2 cellular contexts compared by ENCODE assay signal in genomic region chr14:67734675-67735074, GRCh38.
TF ChIP-seq lines count a peak whose summit lies in the region.

No MANE protein-coding gene starts in this region.

TF ChIP-seq in SK-N-SH treated with all-trans-retinoic acid at 6 μM for 48 hours, 23 proteins besides CTCF, POLR2A, EP300 and RAD21:
- TF ChIP-seq SNAI2 (CRISPR knock-in tag; IDR thresholded peaks at IDR 0.05), result no peak
- TF ChIP-seq ZFP30 (CRISPR knock-in tag; IDR thresholded peaks at IDR 0.05), result no peak
- no peak for TF ChIP-seq BACH2 (CRISPR knock-in tag; IDR thresholded peaks at IDR 0.05; ENCODE audit: borderline replicate concordance)
- TF ChIP-seq ZC3H10 (CRISPR knock-in tag; IDR thresholded peaks at IDR 0.05), result no peak
- TF ChIP-seq PPARA (CRISPR knock-in tag; IDR thresholded peaks at IDR 0.05; ENCODE audit: borderline replicate concordance), result no peak
- TF ChIP-seq RARB (CRISPR knock-in tag; IDR thresholded peaks at IDR 0.05), result no peak
- TF ChIP-seq ZFP3 (CRISPR knock-in tag; IDR thresholded peaks at IDR 0.05), result no peak
- no peak for TF ChIP-seq CREB5 (CRISPR knock-in tag; IDR thresholded peaks at IDR 0.05; ENCODE audit: low read depth)
- no peak for TF ChIP-seq CSDC2 (CRISPR knock-in tag; IDR thresholded peaks at IDR 0.05)
- no peak for TF ChIP-seq TOX (CRISPR knock-in tag; IDR thresholded peaks at IDR 0.05; ENCODE audit: borderline replicate concordance)
- no peak for TF ChIP-seq ESRRG (CRISPR knock-in tag; IDR thresholded peaks at IDR 0.05)
- no peak for TF ChIP-seq TCF4 (CRISPR knock-in tag; IDR thresholded peaks at IDR 0.05; ENCODE audit: borderline replicate concordance)
- no peak for TF ChIP-seq POU6F1 (CRISPR knock-in tag; IDR thresholded peaks at IDR 0.05; ENCODE audit: borderline replicate concordance, low read depth)
- no peak for TF ChIP-seq ZNF8 (CRISPR knock-in tag; IDR thresholded peaks at IDR 0.05)
- TF ChIP-seq CSRNP3 (CRISPR knock-in tag; IDR thresholded peaks at IDR 0.05), result no peak

TF ChIP-seq in SK-N-SH, 30 proteins besides CTCF, POLR2A, EP300 and RAD21:
- TF ChIP-seq GABPA (IDR thresholded peaks at IDR 0.05; ENCODE audit: low read depth) (no peak), MAX (IDR thresholded peaks at IDR 0.05; ENCODE audit: low read depth) (no peak), MXI1 (IDR thresholded peaks at IDR 0.05; ENCODE audit: low read depth, low read length) (no peak), NFIC (IDR thresholded peaks at IDR 0.05; ENCODE audit: borderline replicate concordance) (no peak), RCOR1 (IDR thresholded peaks at IDR 0.05; ENCODE audit: low read length) (no peak), JUND (IDR thresholded peaks at IDR 0.05) (no peak)
TF ChIP-seq in SK-N-SH: peak in this region for 0.
